Comparison of ENCODE assay signal across 13 cellular contexts in the genomic region with DNA sequence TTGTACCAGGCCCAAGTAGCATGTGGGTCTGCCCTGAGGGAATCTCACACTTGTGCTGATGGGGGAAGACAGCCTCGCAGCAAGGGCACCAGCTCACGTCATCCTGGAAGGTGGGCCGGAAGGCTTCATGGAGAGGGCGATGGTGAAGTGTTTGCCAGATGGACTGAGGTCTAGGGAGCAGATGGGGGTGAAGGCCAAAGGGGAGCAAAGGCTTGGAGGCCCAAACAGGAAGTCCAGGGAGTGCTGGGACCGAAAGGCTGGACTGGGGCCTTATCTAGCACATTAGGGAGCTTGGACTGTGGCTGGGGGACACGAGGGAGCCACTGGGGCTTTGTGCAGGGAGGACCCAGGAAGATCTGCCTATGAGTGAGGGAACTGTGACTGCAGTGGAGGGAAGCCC. TPM values are rescaled to one million over a fixed set of nuclear protein-coding genes. Genes with fewer than 3 reads are reported as not detected.
A peak's percentile ranks its signal among the peaks of the same experiment; 100 is the strongest.
DNase-seq lines count a peak whose midpoint lies in the region; ATAC-seq, FAIRE-seq and TF ChIP-seq lines count a peak whose summit lies in the region.
"Had no signal": no experiment of that assay in that cellular context is flagged by ENCODE, and none has a peak within 500 bp of the region (broad histone marks: within the 10 kb centered on the region; RNA-seq: fewer than 3 reads in every experiment).

No MANE protein-coding gene starts in this region.

- no peaks in the 10 kb centered on the region for H3K79me2 ChIP-seq in K562 (ENCODE audit: control insufficient read depth, insufficient read depth, low read length)

- H3K4me1 ChIP-seq in BLaER1: peaks cover 87% of the 10 kb centered on the region
- peaks cover 6 to 67% of the 10 kb centered on the region in 2 experiments; a peak in 4 of 5 replicates for H3K4me1 ChIP-seq in K562 (replicated peaks in 1 of 2; ENCODE audit: control insufficient read depth in 2 of 2, insufficient read depth in 2 of 2, low read length in 2 of 2)
- peaks cover 4 to 16% (median 12%) of the 10 kb centered on the region in 3 donors for H3K4me1 ChIP-seq in esophagus squamous epithelium

- no peak for TF ChIP-seq EP300 in K562 (IDR thresholded peaks at IDR 0.05; ENCODE audit: low read length)

- POLR2A ChIA-PET in K562 (lab: Yijun Ruan, JAX): interaction anchor here (0.6 kb wide), 1 partner anchor 110 kb away, joined by 3 read pairs; no protein-coding TSS in a partner anchor

- H3K27me3 ChIP-seq in BLaER1 (no peaks in the 10 kb centered on the region), K562 (ENCODE audit: control insufficient read depth in 2 of 2, insufficient read depth in 2 of 2, low read length in 2 of 2) (no peaks in the 10 kb centered on the region), esophagus squamous epithelium (peaks cover 0 to 24% (median 1%) of the 10 kb centered on the region in 4 donors)

- no peaks in the 10 kb centered on the region for H3K9me3 ChIP-seq in BLaER1
- no peaks in the 10 kb centered on the region for H3K9me3 ChIP-seq in K562 (replicated peaks; ENCODE audit: control insufficient read depth, insufficient read depth, low read depth, low read length)
- no peaks in the 10 kb centered on the region for H3K9me3 ChIP-seq in esophagus squamous epithelium
- H3K9me3 ChIP-seq: suprapubic skin had no signal

- WGBS in K562 (ENCODE audit: insufficient coverage, low coverage, missing lambda C conversion rate): 56% methylated on average over 5 of the region's 6 CpGs
- 67% methylated on average over 3 to 4 of the region's 6 CpGs for WGBS in esophagus squamous epithelium, 2 donors

- H3K4me2 ChIP-seq in BLaER1 (peak overlapping the region; percentile 95), K562 (ENCODE audit: insufficient read depth, low read length) (no peak overlapping the region)

- intact Hi-C loops in K562 (cut with micrococcal nuclease): no loop called here
- intact Hi-C loops in esophagus squamous epithelium (cut with DNase I): no loop called here

- H3K4me3 ChIP-seq in BLaER1: no peak overlapping the region; the same call in 1 of the 2 replicates
- H3K4me3 ChIP-seq in K562: no peak overlapping the region
- H3K4me3 ChIP-seq in esophagus squamous epithelium: no peak overlapping the region
- H3K4me3 ChIP-seq: suprapubic skin had no signal

- no peak for TF ChIP-seq POLR2A in K562 (conservative IDR thresholded peaks at IDR 0.05)
- TF ChIP-seq POLR2A in esophagus squamous epithelium (IDR thresholded peaks at IDR 0.05): no peak

- H3K36me3 ChIP-seq in BLaER1: peaks cover 27% of the 10 kb centered on the region
- no peaks in the 10 kb centered on the region for H3K36me3 ChIP-seq in K562 (ENCODE audit: control insufficient read depth, insufficient read depth, low read length)
- no peaks in the 10 kb centered on the region for H3K36me3 ChIP-seq in esophagus squamous epithelium
- H3K36me3 ChIP-seq: brain microvascular endothelial cell, suprapubic skin had no signal

- peak; percentile 67 for FAIRE-seq in GM18507 (lab: Jason Lieb, UNC)
- no peak for FAIRE-seq in K562 (lab: Jason Lieb, UNC)
- FAIRE-seq: keratinocyte had no signal

- TF ChIP-seq RAD21 in K562 (CRISPR knock-in tag; conservative IDR thresholded peaks at IDR 0.05 in 1 of 2, IDR thresholded peaks at IDR 0.05 in 1 of 2): no peak

- in situ Hi-C loops in K562 (cut with MboI): no loop called here

- H3K9me1 ChIP-seq in K562 (ENCODE audit: control insufficient read depth, insufficient read depth, low read length): no peaks in the 10 kb centered on the region

- H3K27ac ChIP-seq in BLaER1: peak overlapping the region; percentile 98
- no peak overlapping the region for H3K27ac ChIP-seq in K562 (ENCODE audit: extremely low read depth, low read depth, low read length)
- no peak overlapping the region for H3K27ac ChIP-seq in esophagus squamous epithelium
- H3K27ac ChIP-seq: brain microvascular endothelial cell, suprapubic skin had no signal

- ATAC-seq in K562: no peak; the same call in 2 of the 3 replicates
- no peak for ATAC-seq in GM21528 (IDR thresholded peaks at IDR 0.05; ENCODE audit: low FRiP score, unreplicated experiment)
- ATAC-seq: Right ventricle myocardium inferior had no signal

- H4K20me1 ChIP-seq in BLaER1: peaks cover 32% of the 10 kb centered on the region
- H4K20me1 ChIP-seq in K562 (replicated peaks; ENCODE audit: control insufficient read depth, insufficient read depth, low read length): no peaks in the 10 kb centered on the region

- DNase-seq in GM18507 (ENCODE audit: extremely low spot score, insufficient read length, low read depth) (no peak), K562 (ENCODE audit: extremely low read depth in 1 of 4, low spot score in 3 of 4) (no peak), esophagus squamous epithelium (lab: John Stamatoyannopoulos, UW) (no peak), DMS79 treated with DMSO at 0.1 percent for 48 hours (lab: John Stamatoyannopoulos, UW) (no peak)
- DNase-seq: activated T-cell treated with anti-CD3 and anti-CD28 coated beads, Interleukin-2, amount 50 U/mL, for 1 hour; brain microvascular endothelial cell; NCI-H526 treated with DMSO at 0.1 percent for 48 hours had no signal

- BruUV-seq in K562 (replicated peaks; lab: Mats Ljungman, UMichigan): no TSS peak

- no peak overlapping the region for H2AFZ ChIP-seq in K562 (ENCODE audit: low read depth, low read length)

- H3K9ac ChIP-seq in BLaER1 (peak overlapping the region; percentile 72), K562 (ENCODE audit: insufficient read depth in 1 of 2, low read depth in 2 of 2, low read length in 2 of 2) (peak overlapping the region in 1 of 2 experiments; percentile 71; a peak in 2 of 4 replicates)

- TF ChIP-seq CTCF in K562 (IDR thresholded peaks at IDR 0.05 in 2 of 3, conservative IDR thresholded peaks at IDR 0.05 in 1 of 3; ENCODE audit: insufficient read depth in 2 of 3, low read depth in 1 of 3, low read length in 3 of 3) (no peak), esophagus squamous epithelium (IDR thresholded peaks at IDR 0.05) (no peak)

- CTCF ChIA-PET in K562 (lab: Yijun Ruan, JAX; ENCODE audit: low intra/inter-chr PET ratio): no interaction called here

RNA-seq across cellular contexts. Expression of a gene that starts 1.2 kb away (rescaled TPM):
- 5.1 and 11.0 TPM in 2 replicates for total RNA-seq in K562 (2011; cell fraction: chromatin; rRNA removed; ENCODE audit: low replicate concordance)
- 5.2 and 5.8 TPM in 2 replicates for total RNA-seq in K562 (2011; cell fraction: nucleolus; rRNA removed)
- 6.7 and 7.9 TPM in 2 replicates for total RNA-seq in K562 (2011; cell fraction: nucleoplasm; rRNA removed)
- total RNA-seq in K562 (2014; rRNA removed) (0.50 and 0.69 TPM in 2 replicates), K562 (2014; rRNA removed; fragmentation: Illumina TruSeq; extraction: Trizol) (0.44 and 0.48 TPM in 2 replicates), K562 (2015; rRNA removed; fragmentation: Illumina TruSeq; extraction: Trizol) (0.30 and 0.47 TPM in 2 replicates), K562 (2021) (1.5 and 1.9 TPM in 2 replicates), esophagus squamous epithelium (1 to 10 TPM in 1 of 4 donors, under 1 TPM in 3; 0.19 to 1.9 (median 0.32) TPM)
- polyA plus RNA-seq in K562 (2011; rRNA removed) (0.53 and 1.3 TPM in 2 replicates), K562 (2014; fragmentation: Illumina TruSeq; extraction: Trizol) (0.59 and 0.66 TPM in 2 replicates), K562 (2014; fragmentation: Nextera tagmentation; extraction: Ambion mirVana) (under 1 TPM; 0.08 to 0.13 TPM), K562 (2014; rRNA removed) (1.1 and 1.3 TPM in 2 replicates)
- polyA plus RNA-seq in K562 (2011; cell fraction: cytosol; rRNA removed): 0.79 and 0.86 TPM in 2 replicates
- 4.2 and 4.7 TPM in 2 replicates for polyA plus RNA-seq in K562 (2011; cell fraction: nucleus; rRNA removed)
- 0.68 and 1.4 TPM in 2 replicates for polyA plus RNA-seq in K562 (2012)
- 0.53 and 0.60 TPM in 2 replicates for polyA minus RNA-seq in K562 (2011; rRNA and poly(A)+ RNA removed)
- 0.57 and 0.91 TPM in 2 replicates for polyA minus RNA-seq in K562 (2011; cell fraction: cytosol; rRNA and poly(A)+ RNA removed)
- polyA minus RNA-seq in K562 (2011; cell fraction: nucleus; rRNA and poly(A)+ RNA removed): 0.40 and 1.00 TPM in 2 replicates
- total RNA-seq: glomerular endothelial cell had no signal

RNA-seq across cellular contexts. Expression of a gene that starts 12.9 kb away (rescaled TPM):
- total RNA-seq in K562 (2011; cell fraction: chromatin; rRNA removed; ENCODE audit: low replicate concordance): 0.70 and 1.5 TPM in 2 replicates
- total RNA-seq in K562 (2011; cell fraction: nucleolus; rRNA removed): 2.4 and 5.5 TPM in 2 replicates
- total RNA-seq in K562 (2011; cell fraction: nucleoplasm; rRNA removed): 1.5 and 2.1 TPM in 2 replicates
- total RNA-seq in K562 (2014; rRNA removed) (1.1 and 1.4 TPM in 2 replicates), K562 (2014; rRNA removed; fragmentation: Illumina TruSeq; extraction: Trizol) (not detected in 2 replicates), K562 (2015; rRNA removed; fragmentation: Illumina TruSeq; extraction: Trizol) (not detected in 2 replicates), K562 (2021) (2.2 TPM in 2 replicates), esophagus squamous epithelium (not detected)
- polyA plus RNA-seq in K562 (2011; rRNA removed) (0.08 and 0.15 TPM in 2 replicates), K562 (2014; fragmentation: Illumina TruSeq; extraction: Trizol) (not detected in 2 replicates), K562 (2014; fragmentation: Nextera tagmentation; extraction: Ambion mirVana) (under 1 TPM in 1 of 2 experiments, not detected in 1; 0.07 TPM), K562 (2014; rRNA removed) (0.50 and 3.3 TPM in 2 replicates)
- polyA plus RNA-seq in K562 (2011; cell fraction: cytosol; rRNA removed): 0.09 and 1.8 TPM in 2 replicates
- 2.7 and 8.7 TPM in 2 replicates for polyA plus RNA-seq in K562 (2011; cell fraction: nucleus; rRNA removed)
- polyA plus RNA-seq in K562 (2012): 0.19 and 0.40 TPM in 2 replicates
- not detected in 2 replicates for polyA minus RNA-seq in K562 (2011; rRNA and poly(A)+ RNA removed)
- not detected in 2 replicates for polyA minus RNA-seq in K562 (2011; cell fraction: cytosol; rRNA and poly(A)+ RNA removed)
- polyA minus RNA-seq in K562 (2011; cell fraction: nucleus; rRNA and poly(A)+ RNA removed): 0.94 TPM in 1 of 2 replicates, not detected in the other
- total RNA-seq: glomerular endothelial cell, suprapubic skin had no signal
- polyA plus RNA-seq: keratinocyte had no signal

RNA-seq across cellular contexts. Expression of a gene that starts 19.1 kb away (rescaled TPM):
- 59.7 and 128 TPM in 2 replicates for total RNA-seq in K562 (2011; cell fraction: chromatin; rRNA removed; ENCODE audit: low replicate concordance)
- total RNA-seq in K562 (2011; cell fraction: nucleolus; rRNA removed): 89.4 and 117 TPM in 2 replicates
- total RNA-seq in K562 (2011; cell fraction: nucleoplasm; rRNA removed): 68.9 and 92.5 TPM in 2 replicates
- total RNA-seq in K562 (2014; rRNA removed) (67.7 and 77.1 TPM in 2 replicates), K562 (2014; rRNA removed; fragmentation: Illumina TruSeq; extraction: Trizol) (9.9 and 11.3 TPM in 2 replicates), K562 (2015; rRNA removed; fragmentation: Illumina TruSeq; extraction: Trizol) (32.3 and 33.8 TPM in 2 replicates), K562 (2021) (36.2 and 37.4 TPM in 2 replicates), esophagus squamous epithelium (10 to 100 TPM in 2 of 4 donors, 1 to 10 TPM in 2; 6.9 to 12.6 (median 10.5) TPM)
- polyA plus RNA-seq in K562 (2011; rRNA removed) (18.8 and 25.3 TPM in 2 replicates), K562 (2014; fragmentation: Illumina TruSeq; extraction: Trizol) (23.6 and 41.3 TPM in 2 replicates), K562 (2014; fragmentation: Nextera tagmentation; extraction: Ambion mirVana) (10 to 100 TPM; 19.3 to 36.7 TPM), K562 (2014; rRNA removed) (49.6 and 53.0 TPM in 2 replicates)
- 25.2 and 56.0 TPM in 2 replicates for polyA plus RNA-seq in K562 (2011; cell fraction: cytosol; rRNA removed)
- 59.7 and 86.8 TPM in 2 replicates for polyA plus RNA-seq in K562 (2011; cell fraction: nucleus; rRNA removed)
- polyA plus RNA-seq in K562 (2012): 43.0 and 48.0 TPM in 2 replicates
- 16.4 and 23.1 TPM in 2 replicates for polyA minus RNA-seq in K562 (2011; rRNA and poly(A)+ RNA removed)
- 13.0 and 23.0 TPM in 2 replicates for polyA minus RNA-seq in K562 (2011; cell fraction: cytosol; rRNA and poly(A)+ RNA removed)
- 37.2 and 46.0 TPM in 2 replicates for polyA minus RNA-seq in K562 (2011; cell fraction: nucleus; rRNA and poly(A)+ RNA removed)

RNA-seq across cellular contexts. Expression of a gene that starts 41.4 kb away (rescaled TPM):
- total RNA-seq in K562 (2011; cell fraction: chromatin; rRNA removed; ENCODE audit: low replicate concordance): not detected in 2 replicates
- total RNA-seq in K562 (2011; cell fraction: nucleolus; rRNA removed): not detected in 2 replicates
- total RNA-seq in K562 (2011; cell fraction: nucleoplasm; rRNA removed): not detected in 2 replicates
- total RNA-seq in K562 (2014; rRNA removed): not detected in 2 replicates
- not detected in 2 replicates for total RNA-seq in K562 (2014; rRNA removed; fragmentation: Illumina TruSeq; extraction: Trizol)
- not detected in 2 replicates for total RNA-seq in K562 (2015; rRNA removed; fragmentation: Illumina TruSeq; extraction: Trizol)
- not detected in 2 replicates for total RNA-seq in K562 (2021)
- 0.06 and 0.08 TPM in 2 replicates for polyA plus RNA-seq in K562 (2011; rRNA removed)
- 0.01 TPM in 1 of 2 replicates, not detected in the other for polyA plus RNA-seq in K562 (2011; cell fraction: cytosol; rRNA removed)
- polyA plus RNA-seq in K562 (2011; cell fraction: nucleus; rRNA removed): 0.03 and 0.10 TPM in 2 replicates
- 0.01 and 0.04 TPM in 2 replicates for polyA plus RNA-seq in K562 (2012)
- polyA plus RNA-seq in K562 (2014; fragmentation: Illumina TruSeq; extraction: Trizol): not detected in 2 replicates
- not detected for polyA plus RNA-seq in K562 (2014; fragmentation: Nextera tagmentation; extraction: Ambion mirVana)
- not detected in 2 replicates for polyA plus RNA-seq in K562 (2014; rRNA removed)
- 0.06 TPM in 1 of 2 replicates, not detected in the other for polyA minus RNA-seq in K562 (2011; rRNA and poly(A)+ RNA removed)
- polyA minus RNA-seq in K562 (2011; cell fraction: cytosol; rRNA and poly(A)+ RNA removed): not detected in 2 replicates
- polyA minus RNA-seq in K562 (2011; cell fraction: nucleus; rRNA and poly(A)+ RNA removed): not detected in 2 replicates
- total RNA-seq in esophagus squamous epithelium: 1 to 10 TPM in 1 of 4 donors, under 1 TPM in 3; 0.04 to 1.1 (median 0.34) TPM
